In genomic region chr20:667351-668034, GRCh38 we compare ENCODE assay signal across 9 cellular contexts. TPM values are rescaled to one million over a fixed set of nuclear protein-coding genes. Genes with fewer than 3 reads are reported as not detected.
DNase-seq lines count a peak whose midpoint lies in the region; ATAC-seq and TF ChIP-seq lines count a peak whose summit lies in the region.
"Had no signal": no experiment of that assay in that cellular context is flagged by ENCODE, and none has a peak within 500 bp of the region (broad histone marks: within the 10 kb centered on the region; RNA-seq: fewer than 3 reads in every experiment).

No MANE protein-coding gene starts in this region.

- no peak overlapping the region for H3K27ac ChIP-seq in Karpas-422 (ENCODE audit: low read length)
- no peak overlapping the region for H3K27ac ChIP-seq in stomach

- H3K36me3 ChIP-seq in Karpas-422 (ENCODE audit: insufficient read depth, low read length), result no peaks in the 10 kb centered on the region
- no peaks in the 10 kb centered on the region for H3K36me3 ChIP-seq in stomach

- TF ChIP-seq EP300 in stomach (IDR thresholded peaks at IDR 0.05), result no peak

- no peaks in the 10 kb centered on the region for H3K79me2 ChIP-seq in Karpas-422 (ENCODE audit: low read length)

- intact Hi-C loops in stomach (cut with DNase I; ENCODE audit: low total_unique reads), result no loop called here

- H3K27me3 ChIP-seq in Karpas-422 (ENCODE audit: low read length), result no peaks in the 10 kb centered on the region
- peaks cover 10 to 99% (median 80%) of the 10 kb centered on the region in 3 donors for H3K27me3 ChIP-seq in stomach

- no peaks in the 10 kb centered on the region for H3K9me2 ChIP-seq in Karpas-422 (replicated peaks; ENCODE audit: insufficient read depth, low read length)

- TF ChIP-seq POLR2A in stomach (IDR thresholded peaks at IDR 0.05), result no peak

- ATAC-seq in GM18511 (IDR thresholded peaks at IDR 0.05; ENCODE audit: unreplicated experiment), result no peak
- ATAC-seq in HG03342 (IDR thresholded peaks at IDR 0.05; ENCODE audit: unreplicated experiment), result no peak

- H4K20me1 ChIP-seq in Karpas-422 (ENCODE audit: insufficient read depth, low read depth, low read length), result 0 out of 2 replicates have a peak, but pooled peaks cover 4% of the 10 kb centered on the region

- peak in 5 of 7 experiments; percentile 52 to 80 (median 54) for TF ChIP-seq CTCF in stomach (IDR thresholded peaks at IDR 0.05)

- no peak overlapping the region for H3K4me2 ChIP-seq in Karpas-422 (ENCODE audit: low read depth, low read length, poor library complexity, severe bottlenecking)

- H3K9me3 ChIP-seq in Karpas-422 (ENCODE audit: low read length) (no peaks in the 10 kb centered on the region), stomach (no peaks in the 10 kb centered on the region)

- no peak overlapping the region for H3K9ac ChIP-seq in Karpas-422 (ENCODE audit: low read length)

- H3K4me1 ChIP-seq in Karpas-422 (ENCODE audit: low read length), result no peaks in the 10 kb centered on the region
- peaks cover 4 to 10% (median 7%) of the 10 kb centered on the region in 4 donors for H3K4me1 ChIP-seq in stomach

- DNase-seq in Daoy (ENCODE audit: low read depth), result peak; percentile 55
- peak; percentile 80 for DNase-seq in Karpas-422
- DNase-seq in activated CD4-positive, alpha-beta T cell treated with anti-CD3 and anti-CD28 coated beads, Interleukin-2, amount 50 U/mL, for 1 hour, result peak; percentile 61
- DNase-seq in dermis microvascular lymphatic vessel endothelial cell (ENCODE audit: low read depth in 2 of 2), result peak; percentile 9 to 58
- DNase-seq in myocyte (ENCODE audit: low read depth), result peak; percentile 29
- DNase-seq in stomach, result peak; percentile 68

- no peak overlapping the region for H2AFZ ChIP-seq in Karpas-422 (ENCODE audit: low read length)

- H3K4me3 ChIP-seq in Karpas-422 (ENCODE audit: low read length) (no peak overlapping the region), stomach (no peak overlapping the region)

- 25 to 33% (median 29%) methylated on average over 9 of the region's 9 CpGs for WGBS in stomach, 5 donors

RNA-seq across cellular contexts. Expression of gene SCRT2, which starts 8.1 kb away (rescaled TPM):
- total RNA-seq in Daoy (2014; rRNA removed; shearing (Covaris generic)), result not detected in 2 replicates
- not detected in 2 replicates for total RNA-seq in Karpas-422 (2014; rRNA removed; shearing (Covaris generic); ENCODE audit: low replicate concordance)
- total RNA-seq in dermis microvascular lymphatic vessel endothelial cell, result not detected in 2 replicates
- not detected in 2 replicates for total RNA-seq in myocyte
- polyA plus RNA-seq in myocyte (2012), result not detected
- not detected for total RNA-seq in stomach
- polyA plus RNA-seq in stomach, result not detected
- total RNA-seq: T-helper 1 cell treated with Interleukin-12 subunit alpha and Interleukin-12 subunit beta and Interleukin-4 antibody, amounts not matched to agents 30 ng/mL and 1 ng/mL, for 36 hours had no signal

RNA-seq across cellular contexts. Expression of gene SRXN1, which starts 14.5 kb away (rescaled TPM):
- total RNA-seq in Daoy (2014; rRNA removed; shearing (Covaris generic)), result 66.1 and 77.0 TPM in 2 replicates
- 1.0 and 3.0 TPM in 2 replicates for total RNA-seq in Karpas-422 (2014; rRNA removed; shearing (Covaris generic); ENCODE audit: low replicate concordance)
- total RNA-seq in dermis microvascular lymphatic vessel endothelial cell (22.3 and 23.0 TPM in 2 replicates), myocyte (23.6 and 34.6 TPM in 2 replicates), stomach (10 to 100 TPM in 4 of 5 donors, 1 to 10 TPM in 1; 6.4 to 40.1 (median 18.4) TPM)
- 43.5 TPM for polyA plus RNA-seq in myocyte (2012)
- 10 to 100 TPM; 17.2 to 35.1 (median 32.1) TPM for polyA plus RNA-seq in stomach

RNA-seq across cellular contexts. Expression of gene TCF15, which starts 57.4 kb away (rescaled TPM):
- 0.18 and 1.0 TPM in 2 replicates for total RNA-seq in Daoy (2014; rRNA removed; shearing (Covaris generic))
- total RNA-seq in Karpas-422 (2014; rRNA removed; shearing (Covaris generic); ENCODE audit: low replicate concordance), result not detected in 2 replicates
- total RNA-seq in dermis microvascular lymphatic vessel endothelial cell, result 0.76 and 0.77 TPM in 2 replicates
- not detected in 2 replicates for total RNA-seq in myocyte
- not detected for polyA plus RNA-seq in myocyte (2012)
- under 1 TPM in 1 of 5 donors, not detected in 4; 0.43 TPM for total RNA-seq in stomach
- under 1 TPM in 2 of 3 donors, not detected in 1; 0.25 to 0.33 TPM for polyA plus RNA-seq in stomach
- total RNA-seq: T-helper 1 cell treated with Interleukin-12 subunit alpha and Interleukin-12 subunit beta and Interleukin-4 antibody, amounts not matched to agents 30 ng/mL and 1 ng/mL, for 36 hours had no signal

Comparison
In these comparisons a context has a peak if more than half of its experiments do, and no peak if none do; other contexts are left out.
1. DNase-seq: peak in every context shown above with its lines; median percentile 80 in Karpas-422; 68 in stomach; 61 in activated CD4-positive, alpha-beta T cell treated with anti-CD3 and anti-CD28 coated beads, Interleukin-2, amount 50 U/mL, for 1 hour; 55 in Daoy; 34 in dermis microvascular lymphatic vessel endothelial cell; 29 in myocyte.